Comparison of ENCODE assay signal across 8 cellular contexts in the genomic region with DNA sequence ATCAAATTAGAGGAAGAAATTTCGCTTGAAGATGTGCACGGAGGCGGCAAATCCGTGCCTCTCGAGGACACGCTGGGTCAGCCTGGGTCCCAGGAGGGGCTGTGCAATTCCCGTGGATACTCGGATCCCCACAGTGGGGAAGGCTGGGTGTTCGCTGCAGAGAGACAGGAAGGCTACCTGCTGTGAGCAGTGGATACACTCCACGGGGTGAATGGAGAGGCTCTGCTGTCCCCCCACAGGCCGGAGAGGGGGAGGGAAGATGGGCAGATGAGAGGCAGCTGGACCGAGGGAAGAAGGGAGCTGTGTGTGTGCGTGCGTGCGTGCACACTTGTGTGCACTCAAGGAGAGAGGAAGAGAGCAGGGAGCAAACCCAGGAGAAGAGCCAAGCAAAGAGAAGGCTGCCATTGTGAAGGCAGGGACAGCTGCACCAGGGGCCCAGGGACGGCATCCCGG. TPM values are rescaled to one million over a fixed set of nuclear protein-coding genes. Genes with fewer than 3 reads are reported as not detected.
A peak's percentile ranks its signal among the peaks of the same experiment; 100 is the strongest.
DNase-seq lines count a peak whose midpoint lies in the region; ATAC-seq, FAIRE-seq and TF ChIP-seq lines count a peak whose summit lies in the region.
"Had no signal": no experiment of that assay in that cellular context is flagged by ENCODE, and none has a peak within 500 bp of the region (broad histone marks: within the 10 kb centered on the region; RNA-seq: fewer than 3 reads in every experiment).

No MANE protein-coding gene starts in this region.

- H3K27me3 Mint-ChIP-seq in effector memory CD8-positive, alpha-beta T cell, result no peaks in the 10 kb centered on the region

- TF ChIP-seq POLR2A in testis (IDR thresholded peaks at IDR 0.05) (no peak), GM12891 (IDR thresholded peaks at IDR 0.05; ENCODE audit: low read depth, low read length) (no peak)

- H3K4me3 Mint-ChIP-seq in effector memory CD8-positive, alpha-beta T cell, result peak overlapping the region; percentile 74 to 82
- H3K4me3 Mint-ChIP-seq: mesothelial cell of epicardium had no signal

- intact Hi-C loops in psoas muscle (cut with DNase I) (no loop called here), testis (cut with DNase I; ENCODE audit: low total_unique reads) (no loop called here)

- H3K27ac ChIP-seq in psoas muscle (peak overlapping the region; percentile 16), testis (no peak overlapping the region)

- H3K27me3 ChIP-seq in psoas muscle (ENCODE audit: insufficient read depth in 3 of 3, low read length in 2 of 3), result peaks cover 0 to 1% (median 0%) of the 10 kb centered on the region in 3 donors
- no peaks in the 10 kb centered on the region for H3K27me3 ChIP-seq in testis

- H3K9me3 ChIP-seq in psoas muscle (no peaks in the 10 kb centered on the region), testis (no peaks in the 10 kb centered on the region)

- peak overlapping the region; percentile 35 for H3K4me3 ChIP-seq in Jurkat, Clone E6-1 (ENCODE audit: low read length)
- no peak overlapping the region for H3K4me3 ChIP-seq in psoas muscle
- no peak overlapping the region for H3K4me3 ChIP-seq in testis

- no peaks in the 10 kb centered on the region for H3K9me3 Mint-ChIP-seq in effector memory CD8-positive, alpha-beta T cell
- H3K9me3 Mint-ChIP-seq: mesothelial cell of epicardium had no signal

- H3K4me1 Mint-ChIP-seq in effector memory CD8-positive, alpha-beta T cell (ENCODE audit: low read depth in 2 of 2), result peaks cover 14 to 17% of the 10 kb centered on the region in 2 donors

- TF ChIP-seq CTCF in psoas muscle (IDR thresholded peaks at IDR 0.05) (no peak), testis (IDR thresholded peaks at IDR 0.05) (no peak)

- ATAC-seq in GM21447 (IDR thresholded peaks at IDR 0.05; ENCODE audit: unreplicated experiment) (peak; percentile 10), psoas muscle (no peak)
- no peak for ATAC-seq in effector memory CD8-positive, alpha-beta T cell (replicated peaks)

- H3K4me1 ChIP-seq in psoas muscle, result no peaks in the 10 kb centered on the region
- no peaks in the 10 kb centered on the region for H3K4me1 ChIP-seq in testis

- peak overlapping the region; percentile 91 to 95 for H3K27ac Mint-ChIP-seq in effector memory CD8-positive, alpha-beta T cell
- H3K27ac Mint-ChIP-seq: mesothelial cell of epicardium had no signal

- H3K36me3 ChIP-seq in psoas muscle (ENCODE audit: insufficient read depth in 1 of 2, low read depth in 1 of 2) (no peaks in the 10 kb centered on the region), testis (ENCODE audit: low read depth, missing control alignments) (no peaks in the 10 kb centered on the region)

- H3K36me3 Mint-ChIP-seq in effector memory CD8-positive, alpha-beta T cell (ENCODE audit: insufficient read depth), result peaks cover 12% of the 10 kb centered on the region

- FAIRE-seq in GM12891 (lab: Jason Lieb, UNC), result no peak

- DNase-seq in Jurkat, Clone E6-1 (ENCODE audit: low read depth, low spot score), result no peak
- DNase-seq in effector memory CD8-positive, alpha-beta T cell, result no peak
- DNase-seq in psoas muscle (no peak), testis (no peak), NCI-H146 treated with DMSO at 0.1 percent for 48 hours (lab: John Stamatoyannopoulos, UW; ENCODE audit: unreplicated experiment) (no peak), GM12891 (ENCODE audit: insufficient read length, low spot score) (no peak)

- 17 to 36% (median 25%) methylated on average over 16 to 17 of the region's 17 CpGs for WGBS in psoas muscle, 3 donors
- 78% methylated on average over 17 of the region's 17 CpGs for WGBS in testis, 2 donors

TF ChIP-seq in GM12891, 5 proteins besides CTCF, POLR2A, EP300 and RAD21:
- TF ChIP-seq TAF1 (IDR thresholded peaks at IDR 0.05; ENCODE audit: low read depth, low read length), result no peak
- TF ChIP-seq POU2F2 (IDR thresholded peaks at IDR 0.05; ENCODE audit: low read depth, low read length), result no peak
- TF ChIP-seq PAX5 (IDR thresholded peaks at IDR 0.05; ENCODE audit: insufficient read depth, low read length, severe bottlenecking), result no peak
- no peak for TF ChIP-seq POLR2AphosphoS5 (IDR thresholded peaks at IDR 0.05; ENCODE audit: low read depth, low read length)
- TF ChIP-seq SPI1 (IDR thresholded peaks at IDR 0.05; ENCODE audit: low read depth, low read length), result no peak

RNA-seq across cellular contexts. Expression of gene SULF2, which starts 57.3 kb away (rescaled TPM):
- 0.92 TPM for polyA plus RNA-seq in Jurkat, Clone E6-1 (2012; ENCODE audit: insufficient read depth, insufficient read length)
- total RNA-seq in psoas muscle, result 10 to 100 TPM; 11.6 to 23.3 (median 17.6) TPM
- 10 to 100 TPM in 1 of 3 donors, 1 to 10 TPM in 2; 5.3 to 10.5 (median 8.8) TPM for polyA plus RNA-seq in psoas muscle
- total RNA-seq in testis, result 100 to 1,000 TPM in 1 of 2 donors, 10 to 100 TPM in 1; 95.6 to 117 TPM
- 61.5 TPM for polyA plus RNA-seq in testis (ENCODE audit: insufficient read depth, low read depth, low replicate concordance)
- 3.1 TPM for polyA plus RNA-seq in GM12891 (2012; ENCODE audit: low read depth, missing spikeins)
